ENCODE assay signal across 14 cellular contexts in the genomic region with DNA sequence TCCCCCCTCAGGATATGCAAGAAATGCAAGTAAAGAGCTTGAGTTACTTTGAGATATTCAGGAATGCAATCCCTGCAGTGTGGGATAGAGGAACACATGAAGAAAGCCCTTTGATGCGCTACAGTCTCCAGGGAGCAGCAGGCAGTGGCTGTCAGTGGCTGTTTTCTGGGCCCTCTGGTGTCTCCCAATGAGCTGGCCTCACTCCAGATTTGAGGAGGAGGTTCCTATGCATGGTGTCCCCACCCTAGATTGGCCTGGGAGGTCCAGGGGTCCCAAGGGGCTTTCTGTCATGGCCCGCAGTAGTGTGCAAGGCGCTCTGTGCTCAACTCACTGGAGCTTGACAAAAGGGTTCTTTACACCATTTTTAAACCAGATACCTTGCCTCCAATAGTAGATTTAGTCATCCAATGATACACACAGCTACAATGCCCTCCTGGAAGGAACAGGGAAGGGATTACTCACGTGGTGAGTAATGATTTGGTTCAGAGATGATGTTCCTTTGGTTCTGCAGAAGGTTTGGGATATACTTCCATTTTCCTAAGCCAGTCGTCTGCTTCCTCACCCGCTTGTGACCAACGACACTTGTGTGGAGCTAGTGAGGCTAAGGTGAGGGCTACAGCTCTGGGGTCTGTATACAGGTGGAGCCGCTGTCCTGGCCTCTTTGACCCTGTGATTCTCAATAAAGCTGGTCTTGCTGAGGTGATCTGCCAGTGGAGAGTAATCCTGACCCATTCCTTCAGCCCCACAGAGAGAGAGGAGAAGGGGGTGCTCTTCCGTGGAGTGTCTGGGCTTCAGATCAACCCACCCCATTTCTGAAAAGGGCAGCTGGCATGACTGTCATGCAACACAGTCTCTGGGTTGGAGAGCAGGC. TPM values are rescaled to one million over a fixed set of nuclear protein-coding genes. Genes with fewer than 3 reads are reported as not detected.
A peak's percentile ranks its signal among the peaks of the same experiment; 100 is the strongest.
DNase-seq lines count a peak whose midpoint lies in the region; ATAC-seq and TF ChIP-seq lines count a peak whose summit lies in the region.
"Had no signal": no experiment of that assay in that cellular context is flagged by ENCODE, and none has a peak within 500 bp of the region (broad histone marks: within the 10 kb centered on the region; RNA-seq: fewer than 3 reads in every experiment).

No MANE protein-coding gene starts in this region.

- H3K4ac ChIP-seq in IMR-90 (ENCODE audit: low read depth, low read length), result no peak overlapping the region

- TF ChIP-seq RAD21 in IMR-90 (IDR thresholded peaks at IDR 0.05; ENCODE audit: low read length), result no peak

- no peaks in the 10 kb centered on the region for H3K9me3 Mint-ChIP-seq in glutamatergic neuron (ENCODE audit: unreplicated experiment)
- H3K9me3 Mint-ChIP-seq: activated naive CD4-positive, alpha-beta T cell treated with anti-CD3 and anti-CD28 coated beads, Interleukin-2, amount 50 U/mL, for 72 hours had no signal

- H2AK5ac ChIP-seq in IMR-90 (ENCODE audit: low read depth, low read length), result 0 out of 2 replicates have a peak overlapping the region, but pooled peaks have one; percentile 25

- H3K4me2 ChIP-seq in IMR-90 (ENCODE audit: low read depth, low read length), result no peak overlapping the region
- H3K4me2 ChIP-seq: BLaER1 had no signal

- no peaks in the 10 kb centered on the region for H4K20me1 ChIP-seq in IMR-90 (ENCODE audit: insufficient read depth, low read length)
- H4K20me1 ChIP-seq: BLaER1 had no signal

- no peaks in the 10 kb centered on the region; a peak in 1 of 4 replicates for H3K79me1 ChIP-seq in IMR-90 (ENCODE audit: low read depth in 1 of 2, low read length in 2 of 2)

- H3K56ac ChIP-seq in IMR-90 (ENCODE audit: extremely low read depth, insufficient read depth, low read length), result no peak overlapping the region

- no peak overlapping the region for H3K14ac ChIP-seq in IMR-90 (replicated peaks; ENCODE audit: low read depth, low read length)

- H2BK20ac ChIP-seq in IMR-90 (ENCODE audit: low read depth, low read length), result no peak overlapping the region

- no peak overlapping the region for H3K9ac ChIP-seq in IMR-90 (ENCODE audit: low read depth, low read length)
- H3K9ac ChIP-seq: BLaER1 had no signal

- H3K36me3 ChIP-seq in IMR-90 (ENCODE audit: control insufficient read depth, insufficient read depth, low read length), result peaks cover 2% of the 10 kb centered on the region; the same call in 1 of the 2 replicates

- POLR2A ChIA-PET in IMR-90 (lab: Charles Lee; ENCODE audit: unreplicated experiment), result no interaction called here

- H3K4me1 Mint-ChIP-seq in glutamatergic neuron (ENCODE audit: low read depth, unreplicated experiment), result no peaks in the 10 kb centered on the region

- peaks cover 4% of the 10 kb centered on the region for H3K27me3 Mint-ChIP-seq in glutamatergic neuron (ENCODE audit: unreplicated experiment)

- intact Hi-C loops in IMR-90 (cut with micrococcal nuclease), result no loop called here

- dilution Hi-C loops in IMR-90 (cut with HindIII; ENCODE audit: low sequenced_read_pairs, unreplicated experiment), result no loop called here

- H4K91ac ChIP-seq in IMR-90 (ENCODE audit: insufficient read depth, low read depth, low read length), result no peak overlapping the region

- H3K4me3 ChIP-seq in IMR-90 (ENCODE audit: insufficient read depth, low read depth, low read length), result no peak overlapping the region
- H3K4me3 ChIP-seq: BLaER1 had no signal

- no peak overlapping the region for H3K23ac ChIP-seq in IMR-90 (ENCODE audit: low read depth, low read length)

- CTCF ChIA-PET in IMR-90 (lab: Yijun Ruan, JAX), result no interaction called here

- H3K4me1 ChIP-seq in IMR-90 (ENCODE audit: control insufficient read depth, insufficient read depth, low read length), result peaks cover 6% of the 10 kb centered on the region; the same call in 1 of the 2 replicates

- peak overlapping the region; percentile 62 for H2AFZ ChIP-seq in IMR-90 (replicated peaks; ENCODE audit: low read length, poor library complexity)

- no peak overlapping the region for H2BK15ac ChIP-seq in IMR-90 (ENCODE audit: low read depth, low read length)

- ATAC-seq in IMR-90 (ENCODE audit: low read depth) (0 out of 2 replicates have a peak, but pooled peaks have one; percentile 42), GM21786 (IDR thresholded peaks at IDR 0.05; ENCODE audit: unreplicated experiment) (no peak)
- ATAC-seq: Right ventricle myocardium inferior had no signal

- peaks cover 10% of the 10 kb centered on the region; the same call in 1 of the 2 replicates for H3K9me1 ChIP-seq in IMR-90 (ENCODE audit: insufficient read depth, low read length)

- H4K8ac ChIP-seq in IMR-90 (ENCODE audit: low read depth in 2 of 2, low read length in 2 of 2), result no peak overlapping the region

- no peak overlapping the region for H3K4me3 Mint-ChIP-seq in glutamatergic neuron (ENCODE audit: unreplicated experiment)

- H2BK5ac ChIP-seq in IMR-90 (ENCODE audit: low read depth, low read length, poor library complexity, severe bottlenecking), result no peak overlapping the region

- WGBS in IMR-90 (ENCODE audit: extremely low coverage in 2 of 2, insufficient read length in 1 of 2), 2 experiments, result 100% methylated on average over 1 of the region's 9 CpGs; no CpG with 5 or more reads in 1 of the 2 experiments

- peak; percentile 48 for DNase-seq in EH (ENCODE audit: low read depth)
- DNase-seq in IMR-90, result peak; percentile 69
- DNase-seq in astrocyte of the hippocampus (ENCODE audit: low read depth, low spot score), result peak; percentile 50
- DNase-seq in kidney glomerular epithelial cell (lab: John Stamatoyannopoulos, UW), result peak; percentile 21
- no peak for DNase-seq in NCI-H82 treated with DMSO at 0.1 percent for 48 hours (lab: John Stamatoyannopoulos, UW; ENCODE audit: unreplicated experiment)
- DNase-seq in glutamatergic neuron, result no peak
- DNase-seq in mesenteric fat pad (ENCODE audit: low spot score), result no peak
- DNase-seq: activated T-cell treated with anti-CD3 and anti-CD28 coated beads, Interleukin-2, amount 50 U/mL, for 1 hour; DMS53; NCI-H69 had no signal

- TF ChIP-seq POLR2A in IMR-90 (IDR thresholded peaks at IDR 0.05; ENCODE audit: low read depth, low read length), result no peak

- H3K18ac ChIP-seq in IMR-90 (ENCODE audit: low read depth, low read length), result no peak overlapping the region

- H2AK9ac ChIP-seq in IMR-90 (replicated peaks; ENCODE audit: low read depth, low read length, poor library complexity), result no peak overlapping the region

- H4K5ac ChIP-seq in IMR-90 (ENCODE audit: low read depth, low read length), result no peak overlapping the region

- in situ Hi-C loops in IMR-90 (cut with MboI; ENCODE audit: low sequenced_read_pairs), result no loop called here

- no peak overlapping the region for H2BK120ac ChIP-seq in IMR-90 (ENCODE audit: low read depth, low read length)

- BruUV-seq in IMR-90 (replicated peaks; lab: Mats Ljungman, UMichigan), result no TSS peak

- H3K27me3 ChIP-seq in IMR-90 (ENCODE audit: control insufficient read depth, insufficient read depth, low read length), result no peaks in the 10 kb centered on the region
- H3K27me3 ChIP-seq: BLaER1 had no signal

- no peak overlapping the region for H3K27ac Mint-ChIP-seq in glutamatergic neuron (ENCODE audit: unreplicated experiment)

- H3K27ac ChIP-seq in IMR-90 (ENCODE audit: insufficient read depth, low read length), result no peak overlapping the region
- H3K27ac ChIP-seq: BLaER1 had no signal

- no peaks in the 10 kb centered on the region for H3K9me3 ChIP-seq in IMR-90 (ENCODE audit: control insufficient read depth, insufficient read depth, low read length)
- H3K9me3 ChIP-seq: BLaER1 had no signal

- no peaks in the 10 kb centered on the region for H3K36me3 Mint-ChIP-seq in glutamatergic neuron (ENCODE audit: unreplicated experiment)

- no peak for TF ChIP-seq CTCF in IMR-90 (conservative IDR thresholded peaks at IDR 0.05; ENCODE audit: low read depth, low read length)
- no peak for TF ChIP-seq CTCF in glutamatergic neuron (IDR thresholded peaks at IDR 0.05; ENCODE audit: partially characterized antibody, unreplicated experiment)

TF ChIP-seq in IMR-90, 13 proteins besides CTCF, POLR2A, EP300 and RAD21 (continues in another document):
- no peak for TF ChIP-seq BHLHE40 (IDR thresholded peaks at IDR 0.05; ENCODE audit: low read depth, low read length)
- no peak for TF ChIP-seq RCOR1 (IDR thresholded peaks at IDR 0.05; ENCODE audit: insufficient replicate concordance, low read length)
- no peak for TF ChIP-seq MAZ (IDR thresholded peaks at IDR 0.05; ENCODE audit: borderline replicate concordance, low read depth, low read length)
- no peak for TF ChIP-seq MXI1 (IDR thresholded peaks at IDR 0.05; ENCODE audit: borderline replicate concordance, low read depth, low read length)
- TF ChIP-seq FOS (IDR thresholded peaks at IDR 0.05; ENCODE audit: low read depth, low read length), result no peak
- no peak for TF ChIP-seq ELK1 (IDR thresholded peaks at IDR 0.05; ENCODE audit: borderline replicate concordance, low read depth, low read length)
- no peak for TF ChIP-seq SMC3 (IDR thresholded peaks at IDR 0.05; ENCODE audit: low read depth, low read length)
- TF ChIP-seq MAFK (IDR thresholded peaks at IDR 0.05; ENCODE audit: low read depth, low read length), result no peak
- TF ChIP-seq CHD1 (IDR thresholded peaks at IDR 0.05; ENCODE audit: low read depth, low read length), result no peak
- TF ChIP-seq USF2 (IDR thresholded peaks at IDR 0.05; ENCODE audit: low read depth, low read length), result no peak
- no peak for TF ChIP-seq RFX5 (IDR thresholded peaks at IDR 0.05; ENCODE audit: low read depth, low read length)
- no peak for TF ChIP-seq NFE2L2 (IDR thresholded peaks at IDR 0.05; ENCODE audit: low read depth, low read length)

RNA-seq across cellular contexts. Expression of gene BATF3, which starts 6.6 kb away (rescaled TPM):
- total RNA-seq in IMR-90 (2012; rRNA removed) (1.6 and 2.2 TPM in 2 replicates), glutamatergic neuron (ENCODE audit: unreplicated experiment) (0.56 TPM), mesenteric fat pad (18.8 TPM)
- 3.0 and 3.9 TPM in 2 replicates for polyA plus RNA-seq in IMR-90 (2012; rRNA removed)
- 3.4 and 3.8 TPM in 2 replicates for polyA plus RNA-seq in IMR-90 (2012; cell fraction: cytosol; rRNA removed)
- 5.1 and 5.2 TPM in 2 replicates for polyA plus RNA-seq in IMR-90 (2012; cell fraction: nucleus; rRNA removed; ENCODE audit: low replicate concordance)

Comparison
In these comparisons a context has a peak if more than half of its experiments do, and no peak if none do; other contexts are left out.
1. DNase-seq: peak in EH (single experiment), IMR-90 (single experiment), astrocyte of the hippocampus (single experiment) and kidney glomerular epithelial cell (single experiment); none in NCI-H82 treated with DMSO at 0.1 percent for 48 hours (single experiment), glutamatergic neuron (single experiment) and mesenteric fat pad (single experiment).